Comparison of ENCODE assay signal across 8 cellular contexts in the genomic region with DNA sequence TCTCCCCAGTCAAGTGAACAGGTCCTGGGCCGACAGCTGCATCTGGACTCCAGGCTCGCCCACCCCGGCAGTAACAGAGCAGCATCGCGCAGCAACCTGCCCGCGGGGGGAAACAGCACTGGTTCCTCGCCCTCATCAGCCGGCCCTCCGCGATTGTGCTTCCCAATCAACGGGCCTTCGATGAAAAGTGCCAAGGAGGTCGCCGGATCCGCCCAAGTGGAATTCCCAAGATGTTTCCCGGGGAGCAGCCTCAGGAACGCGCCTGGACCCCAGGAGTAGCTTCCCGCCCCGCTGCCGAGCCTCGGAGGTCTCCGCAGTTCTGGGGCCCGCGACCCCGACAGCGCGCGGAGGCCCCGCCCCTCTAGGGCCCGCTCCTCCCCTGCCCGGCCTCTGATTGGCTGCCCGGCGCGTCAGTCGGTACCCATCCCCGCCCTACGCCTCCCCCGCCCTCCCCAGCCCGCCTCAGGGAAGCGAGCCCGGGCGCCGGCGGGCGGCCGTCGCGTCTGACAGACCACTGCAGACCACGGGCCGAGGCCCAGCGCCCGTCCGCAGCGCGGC. TPM values are rescaled to one million over a fixed set of nuclear protein-coding genes. Genes with fewer than 3 reads are reported as not detected.
A peak's percentile ranks its signal among the peaks of the same experiment; 100 is the strongest.
DNase-seq lines count a peak whose midpoint lies in the region; ATAC-seq lines count a peak whose summit lies in the region.

A gene (plus strand): TSS at position 460 of the 558 bp plus-strand sequence. CDS start 103 bp downstream, outside the sequence.

- DNase-seq in AG08396 (ENCODE audit: low spot score), result peak; percentile 98
- peak; percentile 59 for DNase-seq in NCI-H446 treated with DMSO at 0.1 percent for 48 hours (lab: John Stamatoyannopoulos, UW)
- peak; percentile 82 to 85 for DNase-seq in activated CD4-positive, alpha-beta T cell treated with anti-CD3 and anti-CD28 coated beads for 24 hours (ENCODE audit: low read depth in 2 of 2)
- DNase-seq in cerebellum (ENCODE audit: low spot score), result peak; percentile 97
- peak; percentile 95 for DNase-seq in left kidney (ENCODE audit: low read depth, low spot score)
- peak; percentile 87 to 89 for DNase-seq in stimulated activated CD4-positive, alpha-beta T cell treated with anti-CD3 and anti-CD28 coated beads, Interleukin-2, amount 100 ng/mL, for 24 hours

- ATAC-seq in GM19023 (IDR thresholded peaks at IDR 0.05; ENCODE audit: unreplicated experiment) (peak; percentile 99), HG03175 (IDR thresholded peaks at IDR 0.05; ENCODE audit: unreplicated experiment) (peak; percentile 97)

RNA-seq across cellular contexts. Expression of the gene that starts here (rescaled TPM):
- total RNA-seq in cerebellum, result 12.0 TPM

Comparison
In these comparisons a context has a peak if more than half of its experiments do, and no peak if none do; other contexts are left out.
1. Peak in every context shown above with its lines: DNase-seq and ATAC-seq.